Comparison of ENCODE assay signal across 20 cellular contexts in genomic region chr2:28496781-28497180, GRCh38. TPM values are rescaled to one million over a fixed set of nuclear protein-coding genes. Genes with fewer than 3 reads are reported as not detected.
DNase-seq lines count a peak whose midpoint lies in the region; ATAC-seq and TF ChIP-seq lines count a peak whose summit lies in the region.
"Had no signal": no experiment of that assay in that cellular context is flagged by ENCODE, and none has a peak within 500 bp of the region (broad histone marks: within the 10 kb centered on the region; RNA-seq: fewer than 3 reads in every experiment).

No MANE protein-coding gene starts in this region.

- H3K4me1 ChIP-seq in hepatocyte (ENCODE audit: insufficient read depth) = no peaks in the 10 kb centered on the region
- H3K4me1 ChIP-seq in colonic mucosa = no peaks in the 10 kb centered on the region
- H3K4me1 ChIP-seq: BLaER1 treated with 17β-estradiol and CSF1 and Interleukin-3, amounts not matched to agents 10 nM and 100 nM had no signal

- no peaks in the 10 kb centered on the region for H3K79me2 ChIP-seq in hepatocyte

- no peak overlapping the region for H3K9ac ChIP-seq in colonic mucosa (ENCODE audit: low read depth in 2 of 2, low read length in 2 of 2)
- H3K9ac ChIP-seq: BLaER1 treated with 17β-estradiol and CSF1 and Interleukin-3, amounts not matched to agents 10 nM and 100 nM had no signal

- no peak overlapping the region for H3K4me3 ChIP-seq in hepatocyte
- no peak overlapping the region for H3K4me3 ChIP-seq in colonic mucosa
- H3K4me3 ChIP-seq: BLaER1 treated with 17β-estradiol and CSF1 and Interleukin-3, amounts not matched to agents 10 nM and 100 nM; GM12878 had no signal

- WGBS in hepatocyte (ENCODE audit: low lambda C conversion rate, missing lambda C conversion rate) = 61% methylated on average over 4 of the region's 4 CpGs

- H3K9me3 ChIP-seq in hepatocyte (ENCODE audit: low read depth) = no peaks in the 10 kb centered on the region
- H3K9me3 ChIP-seq in colonic mucosa = no peaks in the 10 kb centered on the region
- H3K9me3 ChIP-seq: BLaER1 treated with 17β-estradiol and CSF1 and Interleukin-3, amounts not matched to agents 10 nM and 100 nM had no signal

- no peak overlapping the region for H2AFZ ChIP-seq in hepatocyte

- DNase-seq in NCI-H2029 treated with DMSO at 0.1 percent for 48 hours (lab: John Stamatoyannopoulos, UW) (peak; percentile 6), NCI-H2029 (lab: John Stamatoyannopoulos, UW) (no peak), hepatocyte (ENCODE audit: low spot score) (no peak), colonic mucosa (no peak), NCI-H187 treated with DMSO at 0.1 percent for 48 hours (lab: John Stamatoyannopoulos, UW) (no peak)
- DNase-seq in stimulated activated effector memory CD8-positive, alpha-beta T cell treated with anti-CD3 and anti-CD28 coated beads, Interleukin-12 subunit alpha, Interleukin-12 subunit beta, amount 100 ng/mL, for 72 hours (ENCODE audit: low spot score in 2 of 2) = no peak
- DNase-seq: Calu3; CD8-positive, alpha-beta T cell; DMS 273 treated with DMSO at 0.1 percent for 48 hours; DND-41; EL; GOT3; H7; HFFc6 had no signal

- H4K20me1 ChIP-seq in hepatocyte (ENCODE audit: insufficient read depth, poor library complexity, severe bottlenecking) = no peaks in the 10 kb centered on the region
- H4K20me1 ChIP-seq: BLaER1 treated with 17β-estradiol and CSF1 and Interleukin-3, amounts not matched to agents 10 nM and 100 nM had no signal

- peak overlapping the region; percentile 15 for H3K4me2 ChIP-seq in hepatocyte
- H3K4me2 ChIP-seq: BLaER1 treated with 17β-estradiol and CSF1 and Interleukin-3, amounts not matched to agents 10 nM and 100 nM had no signal

- H3K27ac Mint-ChIP-seq in stimulated activated effector memory CD8-positive, alpha-beta T cell treated with anti-CD3 and anti-CD28 coated beads, Interleukin-12 subunit alpha, Interleukin-12 subunit beta, amount 100 ng/mL, for 72 hours = peak overlapping the region; percentile 58
- H3K27ac Mint-ChIP-seq: B cell; CD8-positive, alpha-beta T cell; HFFc6; IgD-negative memory B cell had no signal

- no peaks in the 10 kb centered on the region for H3K9me2 ChIP-seq in hepatocyte (replicated peaks; ENCODE audit: insufficient read depth)

- H3K9me3 Mint-ChIP-seq in stimulated activated effector memory CD8-positive, alpha-beta T cell treated with anti-CD3 and anti-CD28 coated beads, Interleukin-12 subunit alpha, Interleukin-12 subunit beta, amount 100 ng/mL, for 72 hours = no peaks in the 10 kb centered on the region
- H3K9me3 Mint-ChIP-seq: CD8-positive, alpha-beta T cell; HFFc6 had no signal

- H3K4me3 Mint-ChIP-seq in stimulated activated effector memory CD8-positive, alpha-beta T cell treated with anti-CD3 and anti-CD28 coated beads, Interleukin-12 subunit alpha, Interleukin-12 subunit beta, amount 100 ng/mL, for 72 hours = no peak overlapping the region
- H3K4me3 Mint-ChIP-seq: B cell; CD8-positive, alpha-beta T cell; HFFc6; IgD-negative memory B cell had no signal

- intact Hi-C loops in colonic mucosa (cut with DNase I) = no loop called here

- no peak for TF ChIP-seq CTCF in hepatocyte (IDR thresholded peaks at IDR 0.05; ENCODE audit: poor library complexity)
- no peak for TF ChIP-seq CTCF in colonic mucosa (IDR thresholded peaks at IDR 0.05)

- H3K27me3 ChIP-seq in hepatocyte (no peaks in the 10 kb centered on the region), colonic mucosa (no peaks in the 10 kb centered on the region)
- H3K27me3 ChIP-seq: BLaER1 treated with 17β-estradiol and CSF1 and Interleukin-3, amounts not matched to agents 10 nM and 100 nM had no signal

- ATAC-seq in stimulated activated effector memory CD8-positive, alpha-beta T cell treated with anti-CD3 and anti-CD28 coated beads, Interleukin-12 subunit alpha, Interleukin-12 subunit beta, amount 100 ng/mL, for 72 hours = no peak
- ATAC-seq: CD8-positive, alpha-beta T cell; GM12878; HCT116; HepG2 had no signal

- no peaks in the 10 kb centered on the region for H3K36me3 ChIP-seq in hepatocyte (replicated peaks; ENCODE audit: insufficient read depth, low read depth)
- H3K36me3 ChIP-seq in colonic mucosa = no peaks in the 10 kb centered on the region
- H3K36me3 ChIP-seq: BLaER1 treated with 17β-estradiol and CSF1 and Interleukin-3, amounts not matched to agents 10 nM and 100 nM had no signal

- peak overlapping the region; percentile 42 for H3K27ac ChIP-seq in hepatocyte
- no peak overlapping the region for H3K27ac ChIP-seq in colonic mucosa
- H3K27ac ChIP-seq: BLaER1 treated with 17β-estradiol and CSF1 and Interleukin-3, amounts not matched to agents 10 nM and 100 nM had no signal

- no peaks in the 10 kb centered on the region for H3K4me1 Mint-ChIP-seq in stimulated activated effector memory CD8-positive, alpha-beta T cell treated with anti-CD3 and anti-CD28 coated beads, Interleukin-12 subunit alpha, Interleukin-12 subunit beta, amount 100 ng/mL, for 72 hours
- H3K4me1 Mint-ChIP-seq: B cell, IgD-negative memory B cell had no signal

- H3K36me3 Mint-ChIP-seq in stimulated activated effector memory CD8-positive, alpha-beta T cell treated with anti-CD3 and anti-CD28 coated beads, Interleukin-12 subunit alpha, Interleukin-12 subunit beta, amount 100 ng/mL, for 72 hours = no peaks in the 10 kb centered on the region
- H3K36me3 Mint-ChIP-seq: CD8-positive, alpha-beta T cell; IgD-negative memory B cell had no signal

RNA-seq across cellular contexts. Expression of gene PLB1, which starts 0.9 kb away (rescaled TPM):
- total RNA-seq in hepatocyte (19.2 and 21.7 TPM in 2 replicates), colonic mucosa (1 to 10 TPM; 1.3 to 3.0 TPM)
- polyA plus RNA-seq in hepatocyte = 19.7 and 20.5 TPM in 2 replicates
- total RNA-seq: H7 had no signal
- polyA plus RNA-seq: IgD-negative memory B cell had no signal
